In genomic region chr14:68786491-68787234, GRCh38 we compare ENCODE assay signal across 7 cellular contexts. TPM values are rescaled to one million over a fixed set of nuclear protein-coding genes. Genes with fewer than 3 reads are reported as not detected.
DNase-seq lines count a peak whose midpoint lies in the region; ATAC-seq, FAIRE-seq and TF ChIP-seq lines count a peak whose summit lies in the region.

No MANE protein-coding gene starts in this region.

- RAD21 ChIA-PET in HCT116 (lab: Charles Lee; ENCODE audit: low non-redundant PET in 1 of 2, low total read pairs in 2 of 2, uncharacterized antibody in 2 of 2, unreplicated experiment in 2 of 2): interaction anchor here (0.6 to 3.7 kb wide), 4 partner anchors 28 to 549 kb away, joined by 3 to 14 read pairs (median 7); no protein-coding TSS in a partner anchor

- no peaks in the 10 kb centered on the region for H3K9me3 Mint-ChIP-seq in activated naive CD8-positive, alpha-beta T cell treated with anti-CD3 and anti-CD28 coated beads for 36 hours

- no TSS peak for BruUV-seq in HCT116 (replicated peaks; lab: Mats Ljungman, UMichigan)

- H3K27ac ChIP-seq in HCT116 (ENCODE audit: low read depth, low read length): peak overlapping the region; percentile 99
- H3K27ac ChIP-seq in right atrium auricular region: peak overlapping the region; percentile 100
- H3K27ac ChIP-seq in small intestine (ENCODE audit: low read depth in 1 of 2, low read length in 1 of 2): peak overlapping the region; percentile 85 to 86

- no peak for FAIRE-seq in small intestine (lab: Jason Lieb, UNC)

- no peak for TF ChIP-seq RAD21 in HCT116 (IDR thresholded peaks at IDR 0.05; ENCODE audit: low read depth)

- H3K4me3 ChIP-seq in HCT116 (replicated peaks in 1 of 2; ENCODE audit: low read depth in 1 of 2, low read length in 2 of 2) (no peak overlapping the region), right atrium auricular region (no peak overlapping the region), small intestine (ENCODE audit: low read depth in 1 of 2, low read length in 2 of 2) (no peak overlapping the region)

- H3K36me3 ChIP-seq in HCT116 (ENCODE audit: control insufficient read depth in 1 of 2, insufficient read depth in 2 of 2, low read length in 2 of 2) (peaks cover 22 to 37% of the 10 kb centered on the region in 2 experiments), right atrium auricular region (peaks cover 49% of the 10 kb centered on the region), small intestine (ENCODE audit: control insufficient read depth in 2 of 2, insufficient read depth in 2 of 2, low read length in 2 of 2) (peaks cover 17 to 19% of the 10 kb centered on the region in 2 donors)

- ATAC-seq in HCT116 (peak; percentile 30), GM19463 (IDR thresholded peaks at IDR 0.05; ENCODE audit: unreplicated experiment) (no peak), GM21576 (IDR thresholded peaks at IDR 0.05; ENCODE audit: unreplicated experiment) (no peak)

- H3K36me3 Mint-ChIP-seq in activated naive CD8-positive, alpha-beta T cell treated with anti-CD3 and anti-CD28 coated beads for 36 hours: peaks cover 57% of the 10 kb centered on the region

- CTCF ChIA-PET in HCT116 (lab: Charles Lee): interaction anchor here (1.1 to 2.7 kb wide), 2 partner anchors 8 to 537 kb away, joined by 4 to 13 read pairs; no protein-coding TSS in a partner anchor

- WGBS in small intestine, 3 donors: 40 to 60% (median 42%) methylated on average over 7 of the region's 7 CpGs

- peaks cover 64% of the 10 kb centered on the region for H3K4me1 Mint-ChIP-seq in activated naive CD8-positive, alpha-beta T cell treated with anti-CD3 and anti-CD28 coated beads for 36 hours

- H3K9me3 ChIP-seq in HCT116 (ENCODE audit: control insufficient read depth in 1 of 2, insufficient read depth in 1 of 2, low read depth in 1 of 2, low read length in 2 of 2) (no peaks in the 10 kb centered on the region), right atrium auricular region (no peaks in the 10 kb centered on the region), small intestine (ENCODE audit: control insufficient read depth, low read depth) (no peaks in the 10 kb centered on the region)

- H3K27me3 Mint-ChIP-seq in activated naive CD8-positive, alpha-beta T cell treated with anti-CD3 and anti-CD28 coated beads for 36 hours: no peaks in the 10 kb centered on the region

- H2AFZ ChIP-seq in HCT116 (ENCODE audit: low read depth, low read length, poor library complexity, severe bottlenecking): no peak overlapping the region

- H4K20me1 ChIP-seq in HCT116 (ENCODE audit: insufficient read depth): peaks cover 9% of the 10 kb centered on the region; the same call in 1 of the 2 replicates

- peak overlapping the region; percentile 87 for H3K27ac Mint-ChIP-seq in activated naive CD8-positive, alpha-beta T cell treated with anti-CD3 and anti-CD28 coated beads for 36 hours

- H3K4me1 ChIP-seq in HCT116 (ENCODE audit: control insufficient read depth in 1 of 2, insufficient read depth in 2 of 2, low read length in 2 of 2) (peaks cover 76 to 99% of the 10 kb centered on the region in 2 experiments), right atrium auricular region (peaks cover 0 to 57% of the 10 kb centered on the region in 2 donors), small intestine (ENCODE audit: control insufficient read depth in 2 of 2, insufficient read depth in 1 of 2, low read depth in 1 of 2, low read length in 1 of 2) (peaks cover 20 to 21% of the 10 kb centered on the region in 2 donors)

- no peak for TF ChIP-seq CTCF in HCT116 (IDR thresholded peaks at IDR 0.05 in 2 of 3, conservative IDR thresholded peaks at IDR 0.05 in 1 of 3; ENCODE audit: borderline replicate concordance in 1 of 3, insufficient read depth in 1 of 3, low read depth in 2 of 3, low read length in 2 of 3)
- TF ChIP-seq CTCF in right atrium auricular region (IDR thresholded peaks at IDR 0.05): no peak

- DNase-seq in HCT116 (ENCODE audit: low read depth, low spot score): no peak
- no peak for DNase-seq in activated naive CD8-positive, alpha-beta T cell treated with anti-CD3 and anti-CD28 coated beads for 36 hours
- peak; percentile 64 for DNase-seq in right atrium auricular region (ENCODE audit: low spot score)
- DNase-seq in small intestine: no peak
- no peak for DNase-seq in NCI-H2081 (lab: John Stamatoyannopoulos, UW)

- intact Hi-C loops in HCT116 (cut with micrococcal nuclease): loop anchor here (2.0 to 10.0 kb wide), 4 partner anchors 98 to 844 kb away; no protein-coding TSS in a partner anchor

- H3K79me2 ChIP-seq in HCT116 (ENCODE audit: insufficient read depth, low read length): peaks cover 45% of the 10 kb centered on the region

- peak overlapping the region; percentile 71 for H3K4me2 ChIP-seq in HCT116 (ENCODE audit: low read length)

- H3K27me3 ChIP-seq in HCT116 (ENCODE audit: insufficient read depth, low read length): no peaks in the 10 kb centered on the region
- no peaks in the 10 kb centered on the region for H3K27me3 ChIP-seq in right atrium auricular region
- no peaks in the 10 kb centered on the region for H3K27me3 ChIP-seq in small intestine (ENCODE audit: control insufficient read depth in 2 of 2, insufficient read depth in 2 of 2, low read length in 2 of 2)

- TF ChIP-seq POLR2A in HCT116 (IDR thresholded peaks at IDR 0.05; ENCODE audit: borderline replicate concordance, extremely low read depth, insufficient read depth, insufficient read length): no peak

- H3K9ac ChIP-seq in HCT116 (ENCODE audit: low read length): peak overlapping the region; percentile 51

- POLR2A ChIA-PET in HCT116 (lab: Charles Lee): interaction anchor here (0.6 to 7.1 kb wide), 14 partner anchors 9 to 842 kb away, joined by 3 to 120 read pairs (median 4); no protein-coding TSS in a partner anchor

- no peaks in the 10 kb centered on the region for H3K9me2 ChIP-seq in HCT116 (ENCODE audit: insufficient read depth)

- peak overlapping the region; percentile 68 for H3K4me3 Mint-ChIP-seq in activated naive CD8-positive, alpha-beta T cell treated with anti-CD3 and anti-CD28 coated beads for 36 hours

TF ChIP-seq in HCT116, 20 proteins besides CTCF, POLR2A, EP300 and RAD21:
- TF ChIP-seq, protein P1, sequence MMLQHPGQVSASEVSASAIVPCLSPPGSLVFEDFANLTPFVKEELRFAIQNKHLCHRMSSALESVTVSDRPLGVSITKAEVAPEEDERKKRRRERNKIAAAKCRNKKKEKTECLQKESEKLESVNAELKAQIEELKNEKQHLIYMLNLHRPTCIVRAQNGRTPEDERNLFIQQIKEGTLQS (IDR thresholded peaks at IDR 0.05): no peak
- TF ChIP-seq JUND (IDR thresholded peaks at IDR 0.05) (no peak), SP1 (IDR thresholded peaks at IDR 0.05; ENCODE audit: low read depth) (no peak), CEBPB (IDR thresholded peaks at IDR 0.05; ENCODE audit: low read depth) (no peak), SIN3A (IDR thresholded peaks at IDR 0.05; ENCODE audit: low read depth) (no peak), YY1 (IDR thresholded peaks at IDR 0.05; ENCODE audit: extremely low read depth, insufficient replicate concordance, low read depth, low read length) (peak; percentile 9)
- TF ChIP-seq, protein P2, sequence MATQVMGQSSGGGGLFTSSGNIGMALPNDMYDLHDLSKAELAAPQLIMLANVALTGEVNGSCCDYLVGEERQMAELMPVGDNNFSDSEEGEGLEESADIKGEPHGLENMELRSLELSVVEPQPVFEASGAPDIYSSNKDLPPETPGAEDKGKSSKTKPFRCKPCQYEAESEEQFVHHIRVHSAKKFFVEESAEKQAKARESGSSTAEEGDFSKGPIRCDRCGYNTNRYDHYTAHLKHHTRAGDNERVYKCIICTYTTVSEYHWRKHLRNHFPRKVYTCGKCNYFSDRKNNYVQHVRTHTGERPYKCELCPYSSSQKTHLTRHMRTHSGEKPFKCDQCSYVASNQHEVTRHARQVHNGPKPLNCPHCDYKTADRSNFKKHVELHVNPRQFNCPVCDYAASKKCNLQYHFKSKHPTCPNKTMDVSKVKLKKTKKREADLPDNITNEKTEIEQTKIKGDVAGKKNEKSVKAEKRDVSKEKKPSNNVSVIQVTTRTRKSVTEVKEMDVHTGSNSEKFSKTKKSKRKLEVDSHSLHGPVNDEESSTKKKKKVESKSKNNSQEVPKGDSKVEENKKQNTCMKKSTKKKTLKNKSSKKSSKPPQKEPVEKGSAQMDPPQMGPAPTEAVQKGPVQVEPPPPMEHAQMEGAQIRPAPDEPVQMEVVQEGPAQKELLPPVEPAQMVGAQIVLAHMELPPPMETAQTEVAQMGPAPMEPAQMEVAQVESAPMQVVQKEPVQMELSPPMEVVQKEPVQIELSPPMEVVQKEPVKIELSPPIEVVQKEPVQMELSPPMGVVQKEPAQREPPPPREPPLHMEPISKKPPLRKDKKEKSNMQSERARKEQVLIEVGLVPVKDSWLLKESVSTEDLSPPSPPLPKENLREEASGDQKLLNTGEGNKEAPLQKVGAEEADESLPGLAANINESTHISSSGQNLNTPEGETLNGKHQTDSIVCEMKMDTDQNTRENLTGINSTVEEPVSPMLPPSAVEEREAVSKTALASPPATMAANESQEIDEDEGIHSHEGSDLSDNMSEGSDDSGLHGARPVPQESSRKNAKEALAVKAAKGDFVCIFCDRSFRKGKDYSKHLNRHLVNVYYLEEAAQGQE (IDR thresholded peaks at IDR 0.05; ENCODE audit: low read depth): no peak

RNA-seq across cellular contexts. Expression of gene ZFP36L1, which starts 6.2 kb away (rescaled TPM):
- 304 TPM for total RNA-seq in HCT116 (2021; ENCODE audit: unreplicated experiment)
- polyA plus RNA-seq in HCT116 (2012): 177 and 302 TPM in 2 replicates
- 10 to 100 TPM; 84.4 to 86.2 TPM for total RNA-seq in activated naive CD8-positive, alpha-beta T cell treated with anti-CD3 and anti-CD28 coated beads for 36 hours
- total RNA-seq in right atrium auricular region: 100 to 1,000 TPM in 1 of 2 donors, 10 to 100 TPM in 1; 66.6 to 276 TPM
- 10 to 100 TPM; 27.6 to 70.7 (median 33.1) TPM for polyA plus RNA-seq in small intestine
